Comparison of ENCODE assay signal across 8 cellular contexts in genomic region chr10:6014241-6014761, GRCh38. TPM values are rescaled to one million over a fixed set of nuclear protein-coding genes. Genes with fewer than 3 reads are reported as not detected.
DNase-seq lines count a peak whose midpoint lies in the region; ATAC-seq and TF ChIP-seq lines count a peak whose summit lies in the region.

No MANE protein-coding gene starts in this region.

- H3K9me2 ChIP-seq in GM23338 (ENCODE audit: insufficient read depth) = no peaks in the 10 kb centered on the region

- H2AFZ ChIP-seq in GM23338 = no peak overlapping the region

- no peaks in the 10 kb centered on the region for H3K79me2 ChIP-seq in GM23338 (replicated peaks; ENCODE audit: insufficient read depth)

- H3K9me3 Mint-ChIP-seq in GM23338 = no peaks in the 10 kb centered on the region

- 0 out of 2 replicates have a peak, but pooled peaks cover 5% of the 10 kb centered on the region for H3K4me1 ChIP-seq in GM23338 (ENCODE audit: insufficient read depth)

- ATAC-seq in GM23338 (peak; percentile 84), omental fat pad (ENCODE audit: low FRiP score) (peak; percentile 67)

- H3K4me3 ChIP-seq in GM23338 = no peak overlapping the region
- no peak overlapping the region for H3K4me3 ChIP-seq in foreskin fibroblast (ENCODE audit: low read depth in 1 of 2, low read length in 2 of 2)

- TF ChIP-seq CTCF in GM23338 (conservative IDR thresholded peaks at IDR 0.05; ENCODE audit: low read depth in 2 of 2) (peak; percentile 79 to 88), foreskin fibroblast (IDR thresholded peaks at IDR 0.05; ENCODE audit: low read depth, low read length) (peak; percentile 71), omental fat pad (IDR thresholded peaks at IDR 0.05) (peak in 1 of 3 donors; percentile 22)

- H3K4me3 Mint-ChIP-seq in GM23338 = no peak overlapping the region

- no peaks in the 10 kb centered on the region for H4K20me1 ChIP-seq in GM23338 (replicated peaks; ENCODE audit: insufficient read depth)

- no peaks in the 10 kb centered on the region for H3K27me3 ChIP-seq in GM23338 (ENCODE audit: insufficient read depth)

- peak; percentile 57 for DNase-seq in DMS114 treated with DMSO at 0.1 percent for 48 hours (lab: John Stamatoyannopoulos, UW; ENCODE audit: unreplicated experiment)
- DNase-seq in GM23338 (ENCODE audit: low spot score) = peak; percentile 80
- peak; percentile 1 for DNase-seq in NCI-H82 treated with DMSO at 0.1 percent for 48 hours (lab: John Stamatoyannopoulos, UW; ENCODE audit: unreplicated experiment)
- DNase-seq in activated T-helper 1 cell treated with Interleukin-2 at 50 U/mL for 16 hours (ENCODE audit: low read depth) = peak; percentile 32
- peak; percentile 17 to 66 for DNase-seq in foreskin fibroblast
- DNase-seq in omental fat pad (ENCODE audit: low spot score) = peak; percentile 79
- no peak for DNase-seq in NCI-H1105 treated with DMSO at 0.1 percent for 48 hours (lab: John Stamatoyannopoulos, UW)
- no peak for DNase-seq in cortex of kidney (lab: John Stamatoyannopoulos, UW)

- no peaks in the 10 kb centered on the region for H3F3A ChIP-seq in GM23338 (replicated peaks; ENCODE audit: low read depth)

- H3K27ac ChIP-seq in GM23338 (ENCODE audit: low read depth) = no peak overlapping the region

- no peak overlapping the region for H3K4me2 ChIP-seq in GM23338

- peaks cover 10% of the 10 kb centered on the region for H3K4me1 Mint-ChIP-seq in GM23338

- no peak overlapping the region for H3K27ac Mint-ChIP-seq in GM23338

- peaks cover 4% of the 10 kb centered on the region for H3K27me3 Mint-ChIP-seq in GM23338 (ENCODE audit: insufficient read depth, low read depth, poor library complexity)

- no peaks in the 10 kb centered on the region for H3K36me3 Mint-ChIP-seq in GM23338 (ENCODE audit: low read depth)

- no peaks in the 10 kb centered on the region for H3K36me3 ChIP-seq in GM23338 (ENCODE audit: insufficient read depth)

TF ChIP-seq in GM23338, 12 proteins besides CTCF, POLR2A, EP300 and RAD21:
- TF ChIP-seq ZNF331 (CRISPR knock-in tag; IDR thresholded peaks at IDR 0.05; ENCODE audit: low read depth) (no peak), STAT1 (IDR thresholded peaks at IDR 0.05; ENCODE audit: unreplicated experiment) (no peak), POLR2AphosphoS5 (IDR thresholded peaks at IDR 0.05; ENCODE audit: low read depth) (no peak), NANOG (IDR thresholded peaks at IDR 0.05; ENCODE audit: borderline replicate concordance) (no peak), ZNF114 (CRISPR knock-in tag; IDR thresholded peaks at IDR 0.05) (no peak), CREB1 (CRISPR knock-in tag; IDR thresholded peaks at IDR 0.05; ENCODE audit: low read depth) (no peak), REST (IDR thresholded peaks at IDR 0.05; ENCODE audit: unreplicated experiment) (no peak)
- TF ChIP-seq, protein P1, sequence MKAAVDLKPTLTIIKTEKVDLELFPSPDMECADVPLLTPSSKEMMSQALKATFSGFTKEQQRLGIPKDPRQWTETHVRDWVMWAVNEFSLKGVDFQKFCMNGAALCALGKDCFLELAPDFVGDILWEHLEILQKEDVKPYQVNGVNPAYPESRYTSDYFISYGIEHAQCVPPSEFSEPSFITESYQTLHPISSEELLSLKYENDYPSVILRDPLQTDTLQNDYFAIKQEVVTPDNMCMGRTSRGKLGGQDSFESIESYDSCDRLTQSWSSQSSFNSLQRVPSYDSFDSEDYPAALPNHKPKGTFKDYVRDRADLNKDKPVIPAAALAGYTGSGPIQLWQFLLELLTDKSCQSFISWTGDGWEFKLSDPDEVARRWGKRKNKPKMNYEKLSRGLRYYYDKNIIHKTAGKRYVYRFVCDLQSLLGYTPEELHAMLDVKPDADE (IDR thresholded peaks at IDR 0.05) = no peak
- TF ChIP-seq, protein P2, sequence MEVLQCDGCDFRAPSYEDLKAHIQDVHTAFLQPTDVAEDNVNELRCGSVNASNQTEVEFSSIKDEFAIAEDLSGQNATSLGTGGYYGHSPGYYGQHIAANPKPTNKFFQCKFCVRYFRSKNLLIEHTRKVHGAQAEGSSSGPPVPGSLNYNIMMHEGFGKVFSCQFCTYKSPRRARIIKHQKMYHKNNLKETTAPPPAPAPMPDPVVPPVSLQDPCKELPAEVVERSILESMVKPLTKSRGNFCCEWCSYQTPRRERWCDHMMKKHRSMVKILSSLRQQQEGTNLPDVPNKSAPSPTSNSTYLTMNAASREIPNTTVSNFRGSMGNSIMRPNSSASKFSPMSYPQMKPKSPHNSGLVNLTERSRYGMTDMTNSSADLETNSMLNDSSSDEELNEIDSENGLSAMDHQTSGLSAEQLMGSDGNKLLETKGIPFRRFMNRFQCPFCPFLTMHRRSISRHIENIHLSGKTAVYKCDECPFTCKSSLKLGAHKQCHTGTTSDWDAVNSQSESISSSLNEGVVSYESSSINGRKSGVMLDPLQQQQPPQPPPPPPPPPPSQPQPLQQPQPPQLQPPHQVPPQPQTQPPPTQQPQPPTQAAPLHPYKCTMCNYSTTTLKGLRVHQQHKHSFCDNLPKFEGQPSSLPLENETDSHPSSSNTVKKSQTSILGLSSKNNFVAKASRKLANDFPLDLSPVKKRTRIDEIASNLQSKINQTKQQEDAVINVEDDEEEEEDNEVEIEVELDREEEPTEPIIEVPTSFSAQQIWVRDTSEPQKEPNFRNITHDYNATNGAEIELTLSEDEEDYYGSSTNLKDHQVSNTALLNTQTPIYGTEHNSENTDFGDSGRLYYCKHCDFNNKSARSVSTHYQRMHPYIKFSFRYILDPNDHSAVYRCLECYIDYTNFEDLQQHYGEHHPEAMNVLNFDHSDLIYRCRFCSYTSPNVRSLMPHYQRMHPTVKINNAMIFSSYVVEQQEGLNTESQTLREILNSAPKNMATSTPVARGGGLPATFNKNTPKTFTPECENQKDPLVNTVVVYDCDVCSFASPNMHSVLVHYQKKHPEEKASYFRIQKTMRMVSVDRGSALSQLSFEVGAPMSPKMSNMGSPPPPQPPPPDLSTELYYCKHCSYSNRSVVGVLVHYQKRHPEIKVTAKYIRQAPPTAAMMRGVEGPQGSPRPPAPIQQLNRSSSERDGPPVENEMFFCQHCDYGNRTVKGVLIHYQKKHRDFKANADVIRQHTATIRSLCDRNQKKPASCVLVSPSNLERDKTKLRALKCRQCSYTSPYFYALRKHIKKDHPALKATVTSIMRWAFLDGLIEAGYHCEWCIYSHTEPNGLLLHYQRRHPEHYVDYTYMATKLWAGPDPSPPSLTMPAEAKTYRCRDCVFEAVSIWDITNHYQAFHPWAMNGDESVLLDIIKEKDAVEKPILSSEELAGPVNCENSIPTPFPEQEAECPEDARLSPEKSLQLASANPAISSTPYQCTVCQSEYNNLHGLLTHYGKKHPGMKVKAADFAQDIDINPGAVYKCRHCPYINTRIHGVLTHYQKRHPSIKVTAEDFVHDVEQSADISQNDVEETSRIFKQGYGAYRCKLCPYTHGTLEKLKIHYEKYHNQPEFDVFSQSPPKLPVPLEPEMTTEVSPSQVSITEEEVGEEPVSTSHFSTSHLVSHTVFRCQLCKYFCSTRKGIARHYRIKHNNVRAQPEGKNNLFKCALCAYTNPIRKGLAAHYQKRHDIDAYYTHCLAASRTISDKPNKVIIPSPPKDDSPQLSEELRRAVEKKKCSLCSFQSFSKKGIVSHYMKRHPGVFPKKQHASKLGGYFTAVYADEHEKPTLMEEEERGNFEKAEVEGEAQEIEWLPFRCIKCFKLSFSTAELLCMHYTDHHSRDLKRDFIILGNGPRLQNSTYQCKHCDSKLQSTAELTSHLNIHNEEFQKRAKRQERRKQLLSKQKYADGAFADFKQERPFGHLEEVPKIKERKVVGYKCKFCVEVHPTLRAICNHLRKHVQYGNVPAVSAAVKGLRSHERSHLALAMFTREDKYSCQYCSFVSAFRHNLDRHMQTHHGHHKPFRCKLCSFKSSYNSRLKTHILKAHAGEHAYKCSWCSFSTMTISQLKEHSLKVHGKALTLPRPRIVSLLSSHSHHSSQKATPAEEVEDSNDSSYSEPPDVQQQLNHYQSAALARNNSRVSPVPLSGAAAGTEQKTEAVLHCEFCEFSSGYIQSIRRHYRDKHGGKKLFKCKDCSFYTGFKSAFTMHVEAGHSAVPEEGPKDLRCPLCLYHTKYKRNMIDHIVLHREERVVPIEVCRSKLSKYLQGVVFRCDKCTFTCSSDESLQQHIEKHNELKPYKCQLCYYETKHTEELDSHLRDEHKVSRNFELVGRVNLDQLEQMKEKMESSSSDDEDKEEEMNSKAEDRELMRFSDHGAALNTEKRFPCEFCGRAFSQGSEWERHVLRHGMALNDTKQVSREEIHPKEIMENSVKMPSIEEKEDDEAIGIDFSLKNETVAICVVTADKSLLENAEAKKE (CRISPR knock-in tag; IDR thresholded peaks at IDR 0.05) = no peak

RNA-seq across cellular contexts. Expression of gene IL15RA, which starts 37.0 kb away (rescaled TPM):
- 1.1 and 1.6 TPM in 2 replicates for total RNA-seq in GM23338 (2014; rRNA removed; shearing (Covaris generic))
- polyA plus RNA-seq in GM23338 (2016; fragmentation: Nextera tagmentation; extraction: Ambion mirVana) = 1.9 and 2.2 TPM in 2 replicates
- 10 to 100 TPM; 18.7 to 71.6 (median 26.8) TPM for total RNA-seq in omental fat pad

RNA-seq across cellular contexts. Expression of gene IL2RA, which starts 47.9 kb away (rescaled TPM):
- not detected in 2 replicates for total RNA-seq in GM23338 (2014; rRNA removed; shearing (Covaris generic))
- polyA plus RNA-seq in GM23338 (2016; fragmentation: Nextera tagmentation; extraction: Ambion mirVana) = not detected in 2 replicates
- total RNA-seq in omental fat pad = 10 to 100 TPM in 1 of 4 donors, 1 to 10 TPM in 2, under 1 TPM in 1; 0.69 to 25.0 (median 7.1) TPM

Comparison
In these comparisons a context has a peak if more than half of its experiments do, and no peak if none do; other contexts are left out.
1. DNase-seq: peak in DMS114 treated with DMSO at 0.1 percent for 48 hours (single experiment), GM23338 (single experiment), NCI-H82 treated with DMSO at 0.1 percent for 48 hours (single experiment), activated T-helper 1 cell treated with Interleukin-2 at 50 U/mL for 16 hours (single experiment), foreskin fibroblast (2 of 2) and omental fat pad (single experiment); none in NCI-H1105 treated with DMSO at 0.1 percent for 48 hours (single experiment) and cortex of kidney (single experiment).